29 cellular contexts compared by ENCODE assay signal in genomic region chr2:69156624-69157023, GRCh38.
"Had no signal": no experiment of that assay in that cellular context is flagged by ENCODE, and none has a peak within 500 bp of the region (broad histone marks: within the 10 kb centered on the region; RNA-seq: fewer than 3 reads in every experiment).

No MANE protein-coding gene starts in this region.

- H3K4me1 Mint-ChIP-seq: activated CD4-positive, alpha-beta memory T cell treated with anti-CD3 and anti-CD28 coated beads, Interleukin-2, amount 10 ng/mL, durations not matched to agents 7 days and 5 days; activated CD4-positive, alpha-beta T cell treated with anti-CD3 and anti-CD28 coated beads, Interleukin-2, amount 10 ng/mL, durations not matched to agents 7 days and 5 days; activated naive CD4-positive, alpha-beta T cell treated with anti-CD3 and anti-CD28 coated beads, Interleukin-2, amount 50 U/mL, for 24 hours; activated naive CD8-positive, alpha-beta T cell treated with anti-CD3 and anti-CD28 coated beads for 36 hours; activated naive CD8-positive, alpha-beta T cell treated with anti-CD3 and anti-CD28 coated beads, Interleukin-2, amount 50 U/mL, for 24 hours had no signal

- H3K9me3 ChIP-seq: adrenal gland, body of pancreas, colonic mucosa had no signal

- H3K27me3 Mint-ChIP-seq: activated naive CD8-positive, alpha-beta T cell treated with anti-CD3 and anti-CD28 coated beads, Interleukin-2, amount 50 U/mL, for 24 hours had no signal

- H3K27ac ChIP-seq: adrenal gland, body of pancreas, colonic mucosa, epithelial cell of prostate had no signal

- FAIRE-seq: endometrium, endothelial cell of umbilical vein, frontal cortex had no signal

- H3K36me3 ChIP-seq: adrenal gland, colonic mucosa had no signal

- H3K4me3 ChIP-seq: adrenal gland, body of pancreas, colonic mucosa had no signal

- H3K36me3 Mint-ChIP-seq: activated naive CD4-positive, alpha-beta T cell treated with anti-CD3 and anti-CD28 coated beads, Interleukin-2, amount 50 U/mL, for 24 hours; activated naive CD8-positive, alpha-beta T cell treated with anti-CD3 and anti-CD28 coated beads for 36 hours had no signal

- H3K27me3 ChIP-seq: adrenal gland, body of pancreas, colonic mucosa had no signal

- DNase-seq: activated CD4-positive, alpha-beta memory T cell treated with anti-CD3 and anti-CD28 coated beads, Interleukin-2, amount 10 ng/mL, durations not matched to agents 7 days and 5 days; activated CD4-positive, alpha-beta T cell treated with anti-CD3 and anti-CD28 coated beads for 1 hour; activated CD4-positive, alpha-beta T cell treated with anti-CD3 and anti-CD28 coated beads for 4 hours; activated CD4-positive, alpha-beta T cell treated with anti-CD3 and anti-CD28 coated beads, Interleukin-2, amount 10 ng/mL, durations not matched to agents 7 days and 5 days; activated CD4-positive, alpha-beta T cell treated with anti-CD3 and anti-CD28 coated beads, Interleukin-2, amount 50 U/mL, for 4 hours; activated CD8-positive, alpha-beta memory T cell treated with anti-CD3 and anti-CD28 coated beads for 24 hours; activated effector memory CD4-positive, alpha-beta T cell treated with anti-CD3 and anti-CD28 coated beads, Interleukin-2, amount 50 U/mL, for 16 hours; activated naive CD4-positive, alpha-beta T cell treated with anti-CD3 and anti-CD28 coated beads for 36 hours; activated naive CD8-positive, alpha-beta T cell treated with anti-CD3 and anti-CD28 coated beads for 36 hours; activated naive CD8-positive, alpha-beta T cell treated with anti-CD3 and anti-CD28 coated beads, Interleukin-2, amount 50 U/mL, for 24 hours; activated T-cell treated with anti-CD3 and anti-CD28 coated beads, Interleukin-2, amount 50 U/mL, for 4 hours; amygdala; aorta; body of pancreas; central memory CD4-positive, alpha-beta T cell; cerebellar nuclear complex; colonic mucosa; effector CD8-positive, alpha-beta T cell; foreskin fibroblast; head of caudate nucleus; T-helper 2 cell had no signal

- H3K9me3 Mint-ChIP-seq: activated CD4-positive, alpha-beta memory T cell treated with anti-CD3 and anti-CD28 coated beads, Interleukin-2, amount 10 ng/mL, durations not matched to agents 7 days and 5 days; activated CD4-positive, alpha-beta T cell treated with anti-CD3 and anti-CD28 coated beads, Interleukin-2, amount 10 ng/mL, durations not matched to agents 7 days and 5 days; activated naive CD4-positive, alpha-beta T cell treated with anti-CD3 and anti-CD28 coated beads for 36 hours; activated naive CD4-positive, alpha-beta T cell treated with anti-CD3 and anti-CD28 coated beads, Interleukin-2, amount 50 U/mL, for 24 hours; activated naive CD8-positive, alpha-beta T cell treated with anti-CD3 and anti-CD28 coated beads for 36 hours; activated naive CD8-positive, alpha-beta T cell treated with anti-CD3 and anti-CD28 coated beads, Interleukin-2, amount 50 U/mL, for 24 hours; activated T-cell treated with anti-CD3 and anti-CD28 coated beads, Interleukin-2, amount 50 U/mL, for 4 hours; activated T-helper 1 cell treated with anti-CD3 and anti-CD28 coated beads, Interleukin-12 subunit alpha, Interleukin-12 subunit beta, Interleukin-2, Interleukin-4 antibody, amounts not matched to agents 30 ng/mL and 10 ng/mL and 1 ng/mL, durations not matched to agents 14 hours and 24 hours and 36 hours; activated T-helper 2 cell treated with anti-CD3 and anti-CD28 coated beads, Interferon-gamma antibody, Interleukin-2, Interleukin-4, amounts not matched to agents 10 μg/mL and 5 μg/mL and 100 μg/mL, durations not matched to agents 14 hours and 24 hours and 36 hours had no signal

- H3K4me3 Mint-ChIP-seq: activated CD4-positive, alpha-beta memory T cell treated with anti-CD3 and anti-CD28 coated beads, Interleukin-2, amount 10 ng/mL, durations not matched to agents 7 days and 5 days; activated CD4-positive, alpha-beta T cell treated with anti-CD3 and anti-CD28 coated beads, Interleukin-2, amount 10 ng/mL, durations not matched to agents 7 days and 5 days; activated naive CD4-positive, alpha-beta T cell treated with anti-CD3 and anti-CD28 coated beads for 36 hours; activated naive CD4-positive, alpha-beta T cell treated with anti-CD3 and anti-CD28 coated beads, Interleukin-2, amount 50 U/mL, for 24 hours; activated naive CD8-positive, alpha-beta T cell treated with anti-CD3 and anti-CD28 coated beads for 36 hours; activated naive CD8-positive, alpha-beta T cell treated with anti-CD3 and anti-CD28 coated beads, Interleukin-2, amount 50 U/mL, for 24 hours; activated T-cell treated with anti-CD3 and anti-CD28 coated beads, Interleukin-2, amount 50 U/mL, for 4 hours; activated T-helper 1 cell treated with anti-CD3 and anti-CD28 coated beads, Interleukin-12 subunit alpha, Interleukin-12 subunit beta, Interleukin-2, Interleukin-4 antibody, amounts not matched to agents 30 ng/mL and 10 ng/mL and 1 ng/mL, durations not matched to agents 14 hours and 24 hours and 36 hours had no signal

- H3K4me1 ChIP-seq: body of pancreas, colonic mucosa had no signal

- H3K27ac Mint-ChIP-seq: activated CD4-positive, alpha-beta memory T cell treated with anti-CD3 and anti-CD28 coated beads, Interleukin-2, amount 10 ng/mL, durations not matched to agents 7 days and 5 days; activated CD4-positive, alpha-beta T cell treated with anti-CD3 and anti-CD28 coated beads, Interleukin-2, amount 10 ng/mL, durations not matched to agents 7 days and 5 days; activated naive CD4-positive, alpha-beta T cell treated with anti-CD3 and anti-CD28 coated beads for 36 hours; activated naive CD4-positive, alpha-beta T cell treated with anti-CD3 and anti-CD28 coated beads, Interleukin-2, amount 50 U/mL, for 24 hours; activated naive CD8-positive, alpha-beta T cell treated with anti-CD3 and anti-CD28 coated beads for 36 hours; activated naive CD8-positive, alpha-beta T cell treated with anti-CD3 and anti-CD28 coated beads, Interleukin-2, amount 50 U/mL, for 24 hours; activated T-helper 1 cell treated with anti-CD3 and anti-CD28 coated beads, Interleukin-12 subunit alpha, Interleukin-12 subunit beta, Interleukin-2, Interleukin-4 antibody, amounts not matched to agents 30 ng/mL and 10 ng/mL and 1 ng/mL, durations not matched to agents 14 hours and 24 hours and 36 hours; activated T-helper 2 cell treated with anti-CD3 and anti-CD28 coated beads, Interferon-gamma antibody, Interleukin-2, Interleukin-4, amounts not matched to agents 10 μg/mL and 5 μg/mL and 100 μg/mL, durations not matched to agents 14 hours and 24 hours and 36 hours had no signal

- ATAC-seq: activated naive CD8-positive, alpha-beta T cell treated with anti-CD3 and anti-CD28 coated beads, Interleukin-2, amount 50 U/mL, for 24 hours; activated T-cell treated with anti-CD3 and anti-CD28 coated beads, Interleukin-2, amount 50 U/mL, for 4 hours; body of pancreas had no signal
